Comparison of ENCODE assay signal across 1 cellular context in the genomic region with DNA sequence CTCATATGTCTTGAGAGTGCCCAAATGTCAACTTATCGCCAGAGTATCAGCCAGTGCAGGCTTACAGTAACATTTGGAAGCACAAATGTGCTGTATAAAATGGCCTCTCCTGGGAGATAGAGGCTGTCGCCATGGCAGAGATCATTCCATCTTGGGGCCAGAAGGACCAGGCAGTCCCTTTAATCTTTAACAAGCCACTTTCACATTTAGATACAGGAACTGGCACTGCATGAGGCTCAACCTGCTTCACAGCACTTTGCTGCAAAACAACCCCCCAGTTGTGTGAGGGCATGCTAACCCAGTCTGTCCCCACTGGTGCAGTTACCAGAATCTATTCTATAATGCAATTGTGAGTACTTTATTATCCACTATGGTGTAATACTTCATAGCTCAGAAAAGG.
TF ChIP-seq lines count a peak whose summit lies in the region.

No MANE protein-coding gene starts in this region.

TF ChIP-seq in K562, 482 proteins besides CTCF, POLR2A, EP300 and RAD21:
- no peak for TF ChIP-seq ZNF12 (CRISPR knock-in tag; IDR thresholded peaks at IDR 0.05)
- no peak for TF ChIP-seq ZNF76 (CRISPR knock-in tag; IDR thresholded peaks at IDR 0.05; ENCODE audit: borderline replicate concordance)
- no peak for TF ChIP-seq TGIF2 (CRISPR knock-in tag; IDR thresholded peaks at IDR 0.05)
- peak; percentile 18; the same call in 1 of the 2 replicates for TF ChIP-seq RFX1 (IDR thresholded peaks at IDR 0.05)
- TF ChIP-seq ZNF644 (tag; IDR thresholded peaks at IDR 0.05; ENCODE audit: low read depth): no peak
- no peak for TF ChIP-seq ZNF239 (CRISPR knock-in tag; IDR thresholded peaks at IDR 0.05)
